3 cellular contexts compared by ENCODE assay signal in the genomic region with DNA sequence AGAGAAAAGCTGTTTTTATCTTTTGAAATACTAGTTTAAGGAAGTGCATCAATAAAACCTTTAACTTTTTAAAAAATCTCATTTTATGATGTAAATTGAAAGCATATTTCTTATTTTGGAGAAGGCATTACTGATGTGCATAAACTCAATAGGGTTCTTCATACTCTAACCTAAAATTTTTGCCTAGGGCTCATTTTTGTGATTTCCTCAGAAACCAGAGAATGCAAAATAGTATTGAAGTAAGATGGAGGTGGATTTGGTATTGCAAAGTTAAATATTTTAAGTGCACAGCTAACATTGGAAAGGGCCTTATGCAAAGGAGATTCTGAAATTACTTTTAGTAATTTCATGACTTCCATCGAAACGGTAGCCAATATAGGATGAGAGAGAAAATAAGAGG.
"Had no signal": no experiment of that assay in that cellular context is flagged by ENCODE, and none has a peak within 500 bp of the region (broad histone marks: within the 10 kb centered on the region; RNA-seq: fewer than 3 reads in every experiment).

No MANE protein-coding gene starts in this region.

- DNase-seq: GDM1, GF-D8 had no signal

- H3K4me3 ChIP-seq: GM12878 had no signal

- ATAC-seq: GM12878 had no signal
